In the genomic region with DNA sequence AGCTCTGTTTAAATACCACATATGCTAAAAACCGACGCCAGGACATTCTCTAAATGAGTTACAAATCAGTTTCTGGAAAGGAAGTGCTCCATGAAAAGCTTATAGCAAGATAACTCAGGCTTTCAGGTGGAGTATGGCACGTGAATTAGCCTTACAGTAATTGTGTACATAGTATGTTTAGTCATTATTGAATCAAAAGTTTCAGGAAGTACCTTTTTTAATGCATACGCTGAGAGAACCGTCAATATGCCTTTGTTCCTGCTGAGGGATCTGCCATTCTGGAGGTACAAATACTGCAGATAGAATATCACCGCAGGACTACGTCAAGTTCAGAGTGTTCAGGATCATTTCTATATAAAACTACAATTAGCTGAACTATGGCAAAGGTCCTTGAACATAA, we compare ENCODE assay signal across 16 cellular contexts.
"Had no signal": no experiment of that assay in that cellular context is flagged by ENCODE, and none has a peak within 500 bp of the region (broad histone marks: within the 10 kb centered on the region; RNA-seq: fewer than 3 reads in every experiment).

No MANE protein-coding gene starts in this region.

- H3K9me3 ChIP-seq: ascending aorta, tibial artery had no signal

- H3K27me3 ChIP-seq: ascending aorta, tibial artery had no signal

- H3K4me1 ChIP-seq: ascending aorta, tibial artery had no signal

- H3K27ac ChIP-seq: ascending aorta, tibial artery had no signal

- DNase-seq: activated CD4-positive, alpha-beta T cell treated with anti-CD3 and anti-CD28 coated beads for 1 hour; activated CD4-positive, alpha-beta T cell treated with anti-CD3 and anti-CD28 coated beads, Interleukin-2, amount 50 U/mL, for 48 hours; activated naive CD4-positive, alpha-beta T cell treated with anti-CD3 and anti-CD28 coated beads for 36 hours; activated naive CD8-positive, alpha-beta T cell treated with anti-CD3 and anti-CD28 coated beads, Interleukin-2, amount 50 U/mL, for 24 hours; endodermal cell; erythroblast; left ventricle myocardium superior; mesendoderm; nephron progenitor cell; occipital lobe; stimulated activated CD4-positive, alpha-beta T cell treated with anti-CD3 and anti-CD28 coated beads, Interleukin-2, amount 100 ng/mL, for 48 hours; stimulated activated naive B cell treated with anti-CD40 and anti-IgM and Interleukin-4, amounts not matched to agents 10 μg/mL and 1 μg/mL and 100 μg/mL, for 72 hours; T1000; tibial artery had no signal

- H3K27ac Mint-ChIP-seq: activated naive CD4-positive, alpha-beta T cell treated with anti-CD3 and anti-CD28 coated beads for 36 hours; activated naive CD8-positive, alpha-beta T cell treated with anti-CD3 and anti-CD28 coated beads, Interleukin-2, amount 50 U/mL, for 24 hours; activated T-helper 17 cell treated with anti-CD3 and anti-CD28 coated beads, Interleukin-2, amount 50 U/mL, for 72 hours; endodermal cell; nephron progenitor cell; stimulated activated naive B cell treated with anti-CD40 and anti-IgM and Interleukin-4, amounts not matched to agents 10 μg/mL and 1 μg/mL and 100 μg/mL, for 72 hours had no signal

- H3K4me3 ChIP-seq: ascending aorta, tibial artery had no signal

- H3K4me1 Mint-ChIP-seq: activated naive CD8-positive, alpha-beta T cell treated with anti-CD3 and anti-CD28 coated beads, Interleukin-2, amount 50 U/mL, for 24 hours; activated T-helper 17 cell treated with anti-CD3 and anti-CD28 coated beads, Interleukin-2, amount 50 U/mL, for 72 hours; stimulated activated naive B cell treated with anti-CD40 and anti-IgM and Interleukin-4, amounts not matched to agents 10 μg/mL and 1 μg/mL and 100 μg/mL, for 72 hours had no signal

- H3K9me3 Mint-ChIP-seq: activated naive CD4-positive, alpha-beta T cell treated with anti-CD3 and anti-CD28 coated beads for 36 hours; activated naive CD8-positive, alpha-beta T cell treated with anti-CD3 and anti-CD28 coated beads, Interleukin-2, amount 50 U/mL, for 24 hours; activated T-helper 17 cell treated with anti-CD3 and anti-CD28 coated beads, Interleukin-2, amount 50 U/mL, for 72 hours; endodermal cell; nephron progenitor cell; stimulated activated naive B cell treated with anti-CD40 and anti-IgM and Interleukin-4, amounts not matched to agents 10 μg/mL and 1 μg/mL and 100 μg/mL, for 72 hours had no signal

- H3K27me3 Mint-ChIP-seq: activated naive CD8-positive, alpha-beta T cell treated with anti-CD3 and anti-CD28 coated beads, Interleukin-2, amount 50 U/mL, for 24 hours; activated T-helper 17 cell treated with anti-CD3 and anti-CD28 coated beads, Interleukin-2, amount 50 U/mL, for 72 hours; stimulated activated naive B cell treated with anti-CD40 and anti-IgM and Interleukin-4, amounts not matched to agents 10 μg/mL and 1 μg/mL and 100 μg/mL, for 72 hours had no signal

- ATAC-seq: activated naive CD8-positive, alpha-beta T cell treated with anti-CD3 and anti-CD28 coated beads, Interleukin-2, amount 50 U/mL, for 24 hours; activated T-helper 17 cell treated with anti-CD3 and anti-CD28 coated beads, Interleukin-2, amount 50 U/mL, for 72 hours; left ventricle myocardium superior; stimulated activated naive B cell treated with anti-CD40 and anti-IgM and Interleukin-4, amounts not matched to agents 10 μg/mL and 1 μg/mL and 100 μg/mL, for 72 hours had no signal

- H3K4me3 Mint-ChIP-seq: activated naive CD4-positive, alpha-beta T cell treated with anti-CD3 and anti-CD28 coated beads for 36 hours; activated naive CD8-positive, alpha-beta T cell treated with anti-CD3 and anti-CD28 coated beads, Interleukin-2, amount 50 U/mL, for 24 hours; activated T-helper 17 cell treated with anti-CD3 and anti-CD28 coated beads, Interleukin-2, amount 50 U/mL, for 72 hours; endodermal cell; nephron progenitor cell; stimulated activated naive B cell treated with anti-CD40 and anti-IgM and Interleukin-4, amounts not matched to agents 10 μg/mL and 1 μg/mL and 100 μg/mL, for 72 hours had no signal
